2 cellular contexts compared by ENCODE assay signal in genomic region chr2:9752441-9753275, GRCh38.
TF ChIP-seq lines count a peak whose summit lies in the region.

No MANE protein-coding gene starts in this region.

TF ChIP-seq in A549, 52 proteins besides CTCF, POLR2A, EP300 and RAD21 (continued from another document):
- no peak for TF ChIP-seq HOXA7 (CRISPR knock-in tag; IDR thresholded peaks at IDR 0.05)
- TF ChIP-seq EHF (CRISPR knock-in tag; IDR thresholded peaks at IDR 0.05), result no peak
- no peak for TF ChIP-seq ZNF302 (CRISPR knock-in tag; IDR thresholded peaks at IDR 0.05)
- TF ChIP-seq JUNB (IDR thresholded peaks at IDR 0.05), result peak; percentile 12; the same call in 1 of the 2 replicates
- TF ChIP-seq FOSL2 (IDR thresholded peaks at IDR 0.05), result peak; percentile 63
- peak; percentile 83 for TF ChIP-seq FOSL2 (CRISPR knock-in tag; IDR thresholded peaks at IDR 0.05)
- no peak for TF ChIP-seq MYC (IDR thresholded peaks at IDR 0.05; ENCODE audit: borderline replicate concordance, low read length)
- TF ChIP-seq RCOR1 (IDR thresholded peaks at IDR 0.05; ENCODE audit: low read depth, low read length), result no peak
- no peak for TF ChIP-seq TFCP2L1 (CRISPR knock-in tag; IDR thresholded peaks at IDR 0.05)
- no peak for TF ChIP-seq REST (IDR thresholded peaks at IDR 0.05)
- no peak for TF ChIP-seq RNF2 (IDR thresholded peaks at IDR 0.05; ENCODE audit: borderline replicate concordance, low read depth)
- TF ChIP-seq, protein P1, sequence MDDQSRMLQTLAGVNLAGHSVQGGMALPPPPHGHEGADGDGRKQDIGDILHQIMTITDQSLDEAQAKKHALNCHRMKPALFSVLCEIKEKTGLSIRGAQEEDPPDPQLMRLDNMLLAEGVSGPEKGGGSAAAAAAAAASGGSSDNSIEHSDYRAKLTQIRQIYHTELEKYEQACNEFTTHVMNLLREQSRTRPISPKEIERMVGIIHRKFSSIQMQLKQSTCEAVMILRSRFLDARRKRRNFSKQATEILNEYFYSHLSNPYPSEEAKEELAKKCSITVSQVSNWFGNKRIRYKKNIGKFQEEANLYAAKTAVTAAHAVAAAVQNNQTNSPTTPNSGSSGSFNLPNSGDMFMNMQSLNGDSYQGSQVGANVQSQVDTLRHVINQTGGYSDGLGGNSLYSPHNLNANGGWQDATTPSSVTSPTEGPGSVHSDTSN (IDR thresholded peaks at IDR 0.05), result 0 out of 2 replicates have a peak, but pooled peaks have one; percentile 13
- TF ChIP-seq EHMT2 (IDR thresholded peaks at IDR 0.05; ENCODE audit: low read depth), result no peak
- no peak for TF ChIP-seq ZFP36 (IDR thresholded peaks at IDR 0.05; ENCODE audit: borderline replicate concordance, partially characterized antibody)
- TF ChIP-seq, protein P2, sequence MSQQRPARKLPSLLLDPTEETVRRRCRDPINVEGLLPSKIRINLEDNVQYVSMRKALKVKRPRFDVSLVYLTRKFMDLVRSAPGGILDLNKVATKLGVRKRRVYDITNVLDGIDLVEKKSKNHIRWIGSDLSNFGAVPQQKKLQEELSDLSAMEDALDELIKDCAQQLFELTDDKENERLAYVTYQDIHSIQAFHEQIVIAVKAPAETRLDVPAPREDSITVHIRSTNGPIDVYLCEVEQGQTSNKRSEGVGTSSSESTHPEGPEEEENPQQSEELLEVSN (IDR thresholded peaks at IDR 0.05; ENCODE audit: borderline replicate concordance, low read depth), result 0 out of 2 replicates have a peak, but pooled peaks have one; percentile 33
- TF ChIP-seq HES2 (IDR thresholded peaks at IDR 0.05), result no peak
- TF ChIP-seq ZC3H11A (IDR thresholded peaks at IDR 0.05), result no peak
- no peak for TF ChIP-seq CHD2 (IDR thresholded peaks at IDR 0.05; ENCODE audit: low read length, partially characterized antibody)
- TF ChIP-seq CBX8 (IDR thresholded peaks at IDR 0.05), result no peak
- TF ChIP-seq MAZ (IDR thresholded peaks at IDR 0.05; ENCODE audit: borderline replicate concordance, low read depth, low read length), result no peak
- no peak for TF ChIP-seq SMC3 (IDR thresholded peaks at IDR 0.05)
- TF ChIP-seq FOXS1 (CRISPR knock-in tag; IDR thresholded peaks at IDR 0.05), result no peak
- TF ChIP-seq, protein P3, sequence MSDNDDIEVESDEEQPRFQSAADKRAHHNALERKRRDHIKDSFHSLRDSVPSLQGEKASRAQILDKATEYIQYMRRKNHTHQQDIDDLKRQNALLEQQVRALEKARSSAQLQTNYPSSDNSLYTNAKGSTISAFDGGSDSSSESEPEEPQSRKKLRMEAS (IDR thresholded peaks at IDR 0.05), result peak; percentile 54
TF ChIP-seq in A549: peak in this region for 7.

TF ChIP-seq in GM12878, 131 proteins besides CTCF, POLR2A, EP300 and RAD21 (continued from another document):
- TF ChIP-seq, protein P4, sequence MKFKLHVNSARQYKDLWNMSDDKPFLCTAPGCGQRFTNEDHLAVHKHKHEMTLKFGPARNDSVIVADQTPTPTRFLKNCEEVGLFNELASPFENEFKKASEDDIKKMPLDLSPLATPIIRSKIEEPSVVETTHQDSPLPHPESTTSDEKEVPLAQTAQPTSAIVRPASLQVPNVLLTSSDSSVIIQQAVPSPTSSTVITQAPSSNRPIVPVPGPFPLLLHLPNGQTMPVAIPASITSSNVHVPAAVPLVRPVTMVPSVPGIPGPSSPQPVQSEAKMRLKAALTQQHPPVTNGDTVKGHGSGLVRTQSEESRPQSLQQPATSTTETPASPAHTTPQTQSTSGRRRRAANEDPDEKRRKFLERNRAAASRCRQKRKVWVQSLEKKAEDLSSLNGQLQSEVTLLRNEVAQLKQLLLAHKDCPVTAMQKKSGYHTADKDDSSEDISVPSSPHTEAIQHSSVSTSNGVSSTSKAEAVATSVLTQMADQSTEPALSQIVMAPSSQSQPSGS (IDR thresholded peaks at IDR 0.05; ENCODE audit: low read length), result no peak
- TF ChIP-seq ZNF622 (IDR thresholded peaks at IDR 0.05) (no peak), NFYA (IDR thresholded peaks at IDR 0.05; ENCODE audit: borderline replicate concordance, low read depth, low read length) (no peak), NR2F1 (conservative IDR thresholded peaks at IDR 0.05) (no peak), KLF5 (IDR thresholded peaks at IDR 0.05; ENCODE audit: partially characterized antibody) (no peak), SRF (IDR thresholded peaks at IDR 0.05; ENCODE audit: low read depth in 2 of 2, low read length in 2 of 2) (no peak), ZZZ3 (IDR thresholded peaks at IDR 0.05; ENCODE audit: control insufficient read depth, insufficient read length, low read depth) (no peak), ZNF217 (IDR thresholded peaks at IDR 0.05) (no peak), CHD4 (IDR thresholded peaks at IDR 0.05) (no peak), ESRRA (IDR thresholded peaks at IDR 0.05; ENCODE audit: low read length) (no peak), SPI1 (IDR thresholded peaks at IDR 0.05; ENCODE audit: borderline replicate concordance, insufficient read depth, low read depth, low read length) (no peak; the same call in 1 of the 2 replicates), CHD1 (IDR thresholded peaks at IDR 0.05; ENCODE audit: low read depth, low read length) (no peak), ZNF687 (IDR thresholded peaks at IDR 0.05) (no peak), CREB1 (IDR thresholded peaks at IDR 0.05; ENCODE audit: low read depth) (0 out of 2 replicates have a peak, but pooled peaks have one; percentile 3), NFXL1 (IDR thresholded peaks at IDR 0.05; ENCODE audit: borderline replicate concordance) (no peak), FOS (IDR thresholded peaks at IDR 0.05; ENCODE audit: borderline replicate concordance, extremely low read depth, insufficient read length) (no peak), ETV6 (conservative IDR thresholded peaks at IDR 0.05 in 1 of 2, IDR thresholded peaks at IDR 0.05 in 1 of 2; ENCODE audit: borderline replicate concordance in 1 of 2, low read depth in 1 of 2) (no peak), HDAC6 (IDR thresholded peaks at IDR 0.05; ENCODE audit: unreplicated experiment) (no peak), BCL11A (IDR thresholded peaks at IDR 0.05; ENCODE audit: low read depth, low read length) (no peak), ASH2L (IDR thresholded peaks at IDR 0.05; ENCODE audit: borderline replicate concordance, low read depth) (no peak), CEBPZ (IDR thresholded peaks at IDR 0.05; ENCODE audit: low read depth, low read length) (no peak), ZNF592 (IDR thresholded peaks at IDR 0.05) (no peak), DPF2 (IDR thresholded peaks at IDR 0.05) (no peak), RUNX3 (IDR thresholded peaks at IDR 0.05; ENCODE audit: low read length) (peak; percentile 72), RBBP5 (conservative IDR thresholded peaks at IDR 0.05) (no peak), TCF12 (IDR thresholded peaks at IDR 0.05; ENCODE audit: low read depth, low read length) (0 out of 2 replicates have a peak, but pooled peaks have one; percentile 37), SREBF2 (IDR thresholded peaks at IDR 0.05; ENCODE audit: low read length) (no peak), KDM1A (IDR thresholded peaks at IDR 0.05; ENCODE audit: borderline replicate concordance) (no peak), JUNB (IDR thresholded peaks at IDR 0.05) (no peak; the same call in 1 of the 2 replicates), POU2F2 (IDR thresholded peaks at IDR 0.05; ENCODE audit: borderline replicate concordance, low read depth, low read length) (peak; percentile 32; the same call in 1 of the 3 replicates), EGR1 (IDR thresholded peaks at IDR 0.05; ENCODE audit: borderline replicate concordance in 1 of 2, low read depth in 2 of 2, low read length in 2 of 2) (0 out of 3 replicates have a peak, but pooled peaks of 1 of the 2 experiments have one; percentile 13), ATF7 (IDR thresholded peaks at IDR 0.05; ENCODE audit: low read depth) (no peak)
- TF ChIP-seq, protein P5, sequence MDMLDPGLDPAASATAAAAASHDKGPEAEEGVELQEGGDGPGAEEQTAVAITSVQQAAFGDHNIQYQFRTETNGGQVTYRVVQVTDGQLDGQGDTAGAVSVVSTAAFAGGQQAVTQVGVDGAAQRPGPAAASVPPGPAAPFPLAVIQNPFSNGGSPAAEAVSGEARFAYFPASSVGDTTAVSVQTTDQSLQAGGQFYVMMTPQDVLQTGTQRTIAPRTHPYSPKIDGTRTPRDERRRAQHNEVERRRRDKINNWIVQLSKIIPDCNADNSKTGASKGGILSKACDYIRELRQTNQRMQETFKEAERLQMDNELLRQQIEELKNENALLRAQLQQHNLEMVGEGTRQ (IDR thresholded peaks at IDR 0.05; ENCODE audit: borderline replicate concordance, low read depth, low read length), result no peak
